33 cellular contexts compared by ENCODE assay signal in the genomic region with DNA sequence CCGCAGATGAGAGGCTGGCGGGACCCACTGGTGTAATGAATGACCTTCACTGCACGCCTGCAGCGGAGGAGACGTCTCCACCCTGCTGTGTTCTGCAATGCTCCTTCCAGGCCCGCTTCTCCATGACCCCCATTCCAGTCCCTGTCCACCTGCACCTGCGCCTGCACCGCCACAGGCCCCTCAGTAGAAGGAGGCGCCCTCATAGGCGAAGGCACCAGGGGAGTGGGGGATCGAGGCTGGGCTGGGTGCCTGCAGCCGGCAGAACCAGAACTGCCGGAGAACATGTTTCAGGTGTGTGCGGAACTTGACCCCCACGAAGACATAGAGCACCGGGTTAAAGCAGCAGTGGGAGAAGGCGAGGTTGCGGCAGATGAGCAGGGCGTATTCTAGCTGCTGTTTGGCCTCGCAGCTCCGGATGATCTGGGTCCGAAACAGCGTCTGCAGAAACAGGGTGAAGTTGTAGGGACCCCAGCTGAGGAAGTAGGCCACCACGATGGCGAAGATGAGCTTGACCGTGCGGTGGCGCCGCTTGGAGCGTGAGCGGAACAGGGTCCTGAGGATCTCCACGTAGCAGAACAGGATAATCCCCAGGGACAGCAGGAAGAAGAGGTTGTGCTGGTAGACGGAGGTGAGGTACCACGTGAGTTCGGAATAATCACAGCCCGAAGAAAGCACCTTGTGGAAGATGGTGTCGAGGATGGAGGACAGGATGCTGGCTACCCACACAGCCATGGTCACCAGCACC. TPM values are rescaled to one million over a fixed set of nuclear protein-coding genes. Genes with fewer than 3 reads are reported as not detected.
"Had no signal": no experiment of that assay in that cellular context is flagged by ENCODE, and none has a peak within 500 bp of the region (broad histone marks: within the 10 kb centered on the region; RNA-seq: fewer than 3 reads in every experiment).

No MANE protein-coding gene starts in this region.

- H3K27ac Mint-ChIP-seq: activated B cell treated with CpG ODN at 0.5 μM for 24 hours; activated CD4-positive, alpha-beta memory T cell treated with anti-CD3 and anti-CD28 coated beads for 36 hours; activated naive CD4-positive, alpha-beta T cell treated with anti-CD3 and anti-CD28 coated beads for 36 hours had no signal

- H3K4me1 Mint-ChIP-seq: activated B cell treated with CpG ODN at 0.5 μM for 24 hours had no signal

- FAIRE-seq: RCC 7860 had no signal

- H3K9me3 Mint-ChIP-seq: activated B cell treated with CpG ODN at 0.5 μM for 24 hours; activated CD4-positive, alpha-beta memory T cell treated with anti-CD3 and anti-CD28 coated beads for 36 hours; activated naive CD4-positive, alpha-beta T cell treated with anti-CD3 and anti-CD28 coated beads for 36 hours had no signal

- H3K36me3 Mint-ChIP-seq: activated CD4-positive, alpha-beta memory T cell treated with anti-CD3 and anti-CD28 coated beads for 36 hours had no signal

- DNase-seq: activated B cell treated with CpG ODN at 0.5 μM for 24 hours; activated CD4-positive, alpha-beta memory T cell treated with anti-CD3 and anti-CD28 coated beads for 36 hours; activated CD4-positive, alpha-beta T cell treated with anti-CD3 and anti-CD28 coated beads for 48 hours; activated CD4-positive, CD25-positive, alpha-beta regulatory T cell treated with anti-CD3 and anti-CD28 coated beads, Interleukin-2, amount 50 U/mL, for 72 hours; activated gamma-delta T cell treated with Interleukin-2 at 50 U/mL for 16 hours; activated naive CD4-positive, alpha-beta T cell treated with anti-CD3 and anti-CD28 coated beads for 36 hours; activated T-cell treated with anti-CD3 and anti-CD28 coated beads, Interleukin-2, amount 50 U/mL, for 1 hour; amniotic stem cell; aorta; brain microvascular endothelial cell; central memory CD4-positive, alpha-beta T cell; MM.1S; MV-4-11; NCI-H1092; NCI-H1417; NCI-H146; NCI-H187; NCI-H2029 treated with DMSO at 0.1 percent for 48 hours; NCI-H2107; NCI-H2171; NCI-H510A; NCI-H526; NCI-H748 treated with DMSO at 0.1 percent for 48 hours; NK-92 treated with Interleukin-12 subunit alpha and Interleukin-12 subunit beta, amount 100 ng/mL, for 24 hours; PC-9; Right ventricle myocardium superior; SW 1271; T-helper 1 cell had no signal

- H3K27me3 Mint-ChIP-seq: activated B cell treated with CpG ODN at 0.5 μM for 24 hours had no signal

- H3K4me3 Mint-ChIP-seq: activated B cell treated with CpG ODN at 0.5 μM for 24 hours; activated CD4-positive, alpha-beta memory T cell treated with anti-CD3 and anti-CD28 coated beads for 36 hours; activated naive CD4-positive, alpha-beta T cell treated with anti-CD3 and anti-CD28 coated beads for 36 hours had no signal

RNA-seq across cellular contexts. Expression of gene XCR1, which starts 6.3 kb away (rescaled TPM):
- total RNA-seq: activated B cell treated with CpG ODN at 0.5 μM for 24 hours; activated CD8-positive, alpha-beta memory T cell treated with anti-CD3 and anti-CD28 coated beads for 36 hours; activated naive CD4-positive, alpha-beta T cell treated with anti-CD3 and anti-CD28 coated beads for 36 hours; activated naive CD4-positive, alpha-beta T cell treated with anti-CD3 and anti-CD28 coated beads, Interleukin-2, amount 50 U/mL, for 72 hours; cerebellum; OCI-LY7; Right ventricle myocardium superior had no signal
